In genomic region chr19:1616875-1617274, GRCh38 we compare ENCODE assay signal across 19 cellular contexts. TPM values are rescaled to one million over a fixed set of nuclear protein-coding genes. Genes with fewer than 3 reads are reported as not detected.
DNase-seq lines count a peak whose midpoint lies in the region; ATAC-seq and TF ChIP-seq lines count a peak whose summit lies in the region.
"Had no signal": no experiment of that assay in that cellular context is flagged by ENCODE, and none has a peak within 500 bp of the region (broad histone marks: within the 10 kb centered on the region; RNA-seq: fewer than 3 reads in every experiment).

No MANE protein-coding gene starts in this region.

- no peak for TF ChIP-seq CTCF in testis (IDR thresholded peaks at IDR 0.05)

- peak; percentile 55 to 67 for ATAC-seq in naive B cell (ENCODE audit: low read depth in 2 of 2)
- ATAC-seq: psoas muscle had no signal

- H3K36me3 ChIP-seq in CD8-positive, alpha-beta memory T cell (ENCODE audit: insufficient read depth, low read length): peaks cover 9% of the 10 kb centered on the region
- H3K36me3 ChIP-seq in testis (ENCODE audit: low read depth, missing control alignments): no peaks in the 10 kb centered on the region

- H3K27ac ChIP-seq in CD8-positive, alpha-beta memory T cell (ENCODE audit: low read depth, low read length): no peak overlapping the region
- no peak overlapping the region for H3K27ac ChIP-seq in testis
- H3K27ac ChIP-seq: brain microvascular endothelial cell, dorsolateral prefrontal cortex, KMS-11, PC-9, psoas muscle, thyroid gland, WERI-Rb-1 had no signal

- H3K36me3 Mint-ChIP-seq in activated CD4-positive, alpha-beta memory T cell treated with anti-CD3 and anti-CD28 coated beads for 36 hours: peaks cover 28% of the 10 kb centered on the region
- peaks cover 36% of the 10 kb centered on the region for H3K36me3 Mint-ChIP-seq in activated CD4-positive, alpha-beta memory T cell treated with anti-CD3 and anti-CD28 coated beads, Interleukin-2, amount 10 ng/mL, durations not matched to agents 7 days and 5 days (ENCODE audit: low read depth)
- H3K36me3 Mint-ChIP-seq in CD8-positive, alpha-beta memory T cell: peaks cover 0 to 71% (median 3%) of the 10 kb centered on the region in 3 donors
- peaks cover 21% of the 10 kb centered on the region for H3K36me3 Mint-ChIP-seq in activated T-helper 1 cell treated with anti-CD3 and anti-CD28 coated beads, Interleukin-12 subunit alpha, Interleukin-12 subunit beta, Interleukin-2, Interleukin-4 antibody, amounts not matched to agents 30 ng/mL and 10 ng/mL and 1 ng/mL, durations not matched to agents 14 hours and 24 hours and 36 hours (ENCODE audit: low read depth)
- peaks cover 0 to 16% of the 10 kb centered on the region in 2 donors for H3K36me3 Mint-ChIP-seq in naive B cell

- H3K4me3 ChIP-seq in CD8-positive, alpha-beta memory T cell (ENCODE audit: low read length): no peak overlapping the region
- no peak overlapping the region for H3K4me3 ChIP-seq in testis
- H3K4me3 ChIP-seq: dorsolateral prefrontal cortex, PC-9, psoas muscle, thyroid gland had no signal

- peak overlapping the region; percentile 83 for H3K27ac Mint-ChIP-seq in activated CD4-positive, alpha-beta memory T cell treated with anti-CD3 and anti-CD28 coated beads for 36 hours
- no peak overlapping the region for H3K27ac Mint-ChIP-seq in activated CD4-positive, alpha-beta memory T cell treated with anti-CD3 and anti-CD28 coated beads, Interleukin-2, amount 10 ng/mL, durations not matched to agents 7 days and 5 days
- H3K27ac Mint-ChIP-seq in CD8-positive, alpha-beta memory T cell: peak overlapping the region in 6 of 8 donors; percentile 22 to 96 (median 52)
- H3K27ac Mint-ChIP-seq in activated T-helper 1 cell treated with anti-CD3 and anti-CD28 coated beads, Interleukin-12 subunit alpha, Interleukin-12 subunit beta, Interleukin-2, Interleukin-4 antibody, amounts not matched to agents 30 ng/mL and 10 ng/mL and 1 ng/mL, durations not matched to agents 14 hours and 24 hours and 36 hours: peak overlapping the region; percentile 73
- H3K27ac Mint-ChIP-seq in naive B cell: peak overlapping the region in 5 of 6 donors; percentile 44 to 88 (median 57)

- no peaks in the 10 kb centered on the region for H3K9me3 Mint-ChIP-seq in activated CD4-positive, alpha-beta memory T cell treated with anti-CD3 and anti-CD28 coated beads for 36 hours
- H3K9me3 Mint-ChIP-seq in activated CD4-positive, alpha-beta memory T cell treated with anti-CD3 and anti-CD28 coated beads, Interleukin-2, amount 10 ng/mL, durations not matched to agents 7 days and 5 days: no peaks in the 10 kb centered on the region
- no peaks in the 10 kb centered on the region for H3K9me3 Mint-ChIP-seq in CD8-positive, alpha-beta memory T cell
- H3K9me3 Mint-ChIP-seq in activated T-helper 1 cell treated with anti-CD3 and anti-CD28 coated beads, Interleukin-12 subunit alpha, Interleukin-12 subunit beta, Interleukin-2, Interleukin-4 antibody, amounts not matched to agents 30 ng/mL and 10 ng/mL and 1 ng/mL, durations not matched to agents 14 hours and 24 hours and 36 hours: no peaks in the 10 kb centered on the region
- no peaks in the 10 kb centered on the region for H3K9me3 Mint-ChIP-seq in naive B cell

- peak; percentile 36 for DNase-seq in activated CD4-positive, alpha-beta memory T cell treated with anti-CD3 and anti-CD28 coated beads for 36 hours
- no peak for DNase-seq in activated CD4-positive, alpha-beta memory T cell treated with anti-CD3 and anti-CD28 coated beads, Interleukin-2, amount 10 ng/mL, durations not matched to agents 7 days and 5 days
- no peak for DNase-seq in CD8-positive, alpha-beta memory T cell
- no peak for DNase-seq in activated T-helper 1 cell treated with anti-CD3 and anti-CD28 coated beads, Interleukin-12 subunit alpha, Interleukin-12 subunit beta, Interleukin-2, Interleukin-4 antibody, amounts not matched to agents 30 ng/mL and 10 ng/mL and 1 ng/mL, durations not matched to agents 14 hours and 24 hours and 36 hours (ENCODE audit: low spot score)
- DNase-seq in naive B cell: no peak
- DNase-seq in Ammon's horn (ENCODE audit: low spot score): no peak
- DNase-seq in NCI-H1092 (lab: John Stamatoyannopoulos, UW): no peak
- DNase-seq in testis: no peak
- DNase-seq: ACHN, brain microvascular endothelial cell, dorsolateral prefrontal cortex, GF-D8, NCI-H146, NCI-H510A treated with DMSO at 0.1 percent for 48 hours, PC-9, psoas muscle, thyroid gland, WERI-Rb-1 had no signal

- no peak overlapping the region for H3K4me3 Mint-ChIP-seq in activated CD4-positive, alpha-beta memory T cell treated with anti-CD3 and anti-CD28 coated beads for 36 hours
- no peak overlapping the region for H3K4me3 Mint-ChIP-seq in activated CD4-positive, alpha-beta memory T cell treated with anti-CD3 and anti-CD28 coated beads, Interleukin-2, amount 10 ng/mL, durations not matched to agents 7 days and 5 days
- H3K4me3 Mint-ChIP-seq in CD8-positive, alpha-beta memory T cell: no peak overlapping the region
- no peak overlapping the region for H3K4me3 Mint-ChIP-seq in activated T-helper 1 cell treated with anti-CD3 and anti-CD28 coated beads, Interleukin-12 subunit alpha, Interleukin-12 subunit beta, Interleukin-2, Interleukin-4 antibody, amounts not matched to agents 30 ng/mL and 10 ng/mL and 1 ng/mL, durations not matched to agents 14 hours and 24 hours and 36 hours
- peak overlapping the region in 1 of 8 donors; percentile 1 for H3K4me3 Mint-ChIP-seq in naive B cell

- H3K27me3 ChIP-seq in CD8-positive, alpha-beta memory T cell (ENCODE audit: insufficient read depth, low read length, poor library complexity, severe bottlenecking): no peaks in the 10 kb centered on the region
- H3K27me3 ChIP-seq in testis: no peaks in the 10 kb centered on the region
- H3K27me3 ChIP-seq: brain microvascular endothelial cell, dorsolateral prefrontal cortex, thyroid gland had no signal

- 78 to 84% methylated on average over 4 of the region's 4 CpGs for WGBS in testis, 2 donors

- peaks cover 17% of the 10 kb centered on the region for H3K4me1 Mint-ChIP-seq in activated CD4-positive, alpha-beta memory T cell treated with anti-CD3 and anti-CD28 coated beads for 36 hours (ENCODE audit: low read depth)
- peaks cover 14% of the 10 kb centered on the region for H3K4me1 Mint-ChIP-seq in activated CD4-positive, alpha-beta memory T cell treated with anti-CD3 and anti-CD28 coated beads, Interleukin-2, amount 10 ng/mL, durations not matched to agents 7 days and 5 days
- H3K4me1 Mint-ChIP-seq in CD8-positive, alpha-beta memory T cell: peaks cover 5 to 19% (median 8%) of the 10 kb centered on the region in 3 donors
- peaks cover 10% of the 10 kb centered on the region for H3K4me1 Mint-ChIP-seq in activated T-helper 1 cell treated with anti-CD3 and anti-CD28 coated beads, Interleukin-12 subunit alpha, Interleukin-12 subunit beta, Interleukin-2, Interleukin-4 antibody, amounts not matched to agents 30 ng/mL and 10 ng/mL and 1 ng/mL, durations not matched to agents 14 hours and 24 hours and 36 hours (ENCODE audit: low read depth)
- peaks cover 27 to 31% (median 28%) of the 10 kb centered on the region in 3 donors for H3K4me1 Mint-ChIP-seq in naive B cell

- CTCF ChIA-PET in activated CD4-positive, alpha-beta memory T cell treated with anti-CD3 and anti-CD28 coated beads for 36 hours (lab: Charles Lee): interaction anchor here (1.0 to 1.5 kb wide), 3 partner anchors 35 to 221 kb away, joined by 3 to 6 read pairs (median 5); partner anchors contain the start of gene TCF3
- CTCF ChIA-PET in activated CD4-positive, alpha-beta memory T cell treated with anti-CD3 and anti-CD28 coated beads, Interleukin-2, amount 10 ng/mL, durations not matched to agents 7 days and 5 days (lab: Charles Lee): interaction anchor here (0.6 to 0.8 kb wide), 2 partner anchors 55 to 274 kb away, joined by 3 read pairs; no protein-coding TSS in a partner anchor
- CTCF ChIA-PET in CD8-positive, alpha-beta memory T cell (lab: Charles Lee): interaction anchor here (1.2 kb wide), 1 partner anchor 9 kb away, joined by 3 read pairs; no protein-coding TSS in a partner anchor

- H3K9me3 ChIP-seq in CD8-positive, alpha-beta memory T cell (ENCODE audit: low read length): no peaks in the 10 kb centered on the region
- H3K9me3 ChIP-seq in testis: no peaks in the 10 kb centered on the region
- H3K9me3 ChIP-seq: psoas muscle, thyroid gland had no signal

- no peak for TF ChIP-seq POLR2A in testis (IDR thresholded peaks at IDR 0.05)

- intact Hi-C loops in activated CD4-positive, alpha-beta memory T cell treated with anti-CD3 and anti-CD28 coated beads for 36 hours (cut with micrococcal nuclease): no loop called here
- intact Hi-C loops in activated T-helper 1 cell treated with anti-CD3 and anti-CD28 coated beads, Interleukin-12 subunit alpha, Interleukin-12 subunit beta, Interleukin-2, Interleukin-4 antibody, amounts not matched to agents 30 ng/mL and 10 ng/mL and 1 ng/mL, durations not matched to agents 14 hours and 24 hours and 36 hours (cut with micrococcal nuclease): no loop called here
- intact Hi-C loops in testis (cut with DNase I; ENCODE audit: low total_unique reads): no loop called here

- no peaks in the 10 kb centered on the region for H3K27me3 Mint-ChIP-seq in activated CD4-positive, alpha-beta memory T cell treated with anti-CD3 and anti-CD28 coated beads for 36 hours
- no peaks in the 10 kb centered on the region for H3K27me3 Mint-ChIP-seq in activated CD4-positive, alpha-beta memory T cell treated with anti-CD3 and anti-CD28 coated beads, Interleukin-2, amount 10 ng/mL, durations not matched to agents 7 days and 5 days
- H3K27me3 Mint-ChIP-seq in CD8-positive, alpha-beta memory T cell: no peaks in the 10 kb centered on the region
- H3K27me3 Mint-ChIP-seq in activated T-helper 1 cell treated with anti-CD3 and anti-CD28 coated beads, Interleukin-12 subunit alpha, Interleukin-12 subunit beta, Interleukin-2, Interleukin-4 antibody, amounts not matched to agents 30 ng/mL and 10 ng/mL and 1 ng/mL, durations not matched to agents 14 hours and 24 hours and 36 hours (ENCODE audit: insufficient read depth): no peaks in the 10 kb centered on the region
- no peaks in the 10 kb centered on the region for H3K27me3 Mint-ChIP-seq in naive B cell

- no peaks in the 10 kb centered on the region for H3K4me1 ChIP-seq in CD8-positive, alpha-beta memory T cell (ENCODE audit: insufficient read depth, low read length)
- no peaks in the 10 kb centered on the region for H3K4me1 ChIP-seq in testis
- H3K4me1 ChIP-seq: psoas muscle, thyroid gland had no signal

- POLR2A ChIA-PET in activated CD4-positive, alpha-beta memory T cell treated with anti-CD3 and anti-CD28 coated beads for 36 hours (lab: Charles Lee): no interaction called here
- POLR2A ChIA-PET in activated CD4-positive, alpha-beta memory T cell treated with anti-CD3 and anti-CD28 coated beads, Interleukin-2, amount 10 ng/mL, durations not matched to agents 7 days and 5 days (lab: Charles Lee): no interaction called here
- POLR2A ChIA-PET in CD8-positive, alpha-beta memory T cell (lab: Charles Lee): no interaction called here

RNA-seq across cellular contexts. Expression of gene UQCR11, which starts 11.6 kb away (rescaled TPM):
- total RNA-seq in activated CD4-positive, alpha-beta memory T cell treated with anti-CD3 and anti-CD28 coated beads for 36 hours: 100 to 1,000 TPM; 266 to 277 TPM
- 100 to 1,000 TPM; 177 to 191 TPM for total RNA-seq in activated CD4-positive, alpha-beta memory T cell treated with anti-CD3 and anti-CD28 coated beads, Interleukin-2, amount 10 ng/mL, durations not matched to agents 7 days and 5 days
- total RNA-seq in CD8-positive, alpha-beta memory T cell: 100 to 1,000 TPM; 239 to 266 TPM
- 613 TPM for polyA plus RNA-seq in CD8-positive, alpha-beta memory T cell
- 171 and 176 TPM in 2 replicates for total RNA-seq in activated T-helper 1 cell treated with anti-CD3 and anti-CD28 coated beads, Interleukin-12 subunit alpha, Interleukin-12 subunit beta, Interleukin-2, Interleukin-4 antibody, amounts not matched to agents 30 ng/mL and 10 ng/mL and 1 ng/mL, durations not matched to agents 14 hours and 24 hours and 36 hours
- polyA plus RNA-seq in naive B cell (ENCODE audit: low read depth in 6 of 6) (100 to 1,000 TPM; 358 to 546 (median 438) TPM), testis (ENCODE audit: insufficient read depth, low read depth, low replicate concordance) (105 TPM)
- total RNA-seq in testis: 10 to 100 TPM; 45.8 to 60.8 TPM

RNA-seq across cellular contexts. Expression of gene MBD3, which starts 24.2 kb away (rescaled TPM):
- 10 to 100 TPM; 67.7 to 71.4 TPM for total RNA-seq in activated CD4-positive, alpha-beta memory T cell treated with anti-CD3 and anti-CD28 coated beads for 36 hours
- 10 to 100 TPM; 63.6 to 66.8 TPM for total RNA-seq in activated CD4-positive, alpha-beta memory T cell treated with anti-CD3 and anti-CD28 coated beads, Interleukin-2, amount 10 ng/mL, durations not matched to agents 7 days and 5 days
- 100 to 1,000 TPM; 127 to 138 TPM for total RNA-seq in CD8-positive, alpha-beta memory T cell
- polyA plus RNA-seq in CD8-positive, alpha-beta memory T cell: 13.7 TPM
- 136 and 139 TPM in 2 replicates for total RNA-seq in activated T-helper 1 cell treated with anti-CD3 and anti-CD28 coated beads, Interleukin-12 subunit alpha, Interleukin-12 subunit beta, Interleukin-2, Interleukin-4 antibody, amounts not matched to agents 30 ng/mL and 10 ng/mL and 1 ng/mL, durations not matched to agents 14 hours and 24 hours and 36 hours
- polyA plus RNA-seq in naive B cell (ENCODE audit: low read depth in 6 of 6) (10 to 100 TPM in 4 of 6 donors, 1 to 10 TPM in 2; 7.7 to 24.4 (median 12.9) TPM), testis (ENCODE audit: insufficient read depth, low read depth, low replicate concordance) (78.3 TPM)
- total RNA-seq in testis: 100 to 1,000 TPM; 146 to 153 TPM

RNA-seq across cellular contexts. Expression of gene TCF3, which starts 35.5 kb away (rescaled TPM):
- 10 to 100 TPM; 88.9 to 95.5 TPM for total RNA-seq in activated CD4-positive, alpha-beta memory T cell treated with anti-CD3 and anti-CD28 coated beads for 36 hours
- total RNA-seq in activated CD4-positive, alpha-beta memory T cell treated with anti-CD3 and anti-CD28 coated beads, Interleukin-2, amount 10 ng/mL, durations not matched to agents 7 days and 5 days: 10 to 100 TPM; 67.3 to 71.2 TPM
- total RNA-seq in CD8-positive, alpha-beta memory T cell: 10 to 100 TPM; 96.0 to 97.0 TPM
- polyA plus RNA-seq in CD8-positive, alpha-beta memory T cell: 13.3 TPM
- total RNA-seq in activated T-helper 1 cell treated with anti-CD3 and anti-CD28 coated beads, Interleukin-12 subunit alpha, Interleukin-12 subunit beta, Interleukin-2, Interleukin-4 antibody, amounts not matched to agents 30 ng/mL and 10 ng/mL and 1 ng/mL, durations not matched to agents 14 hours and 24 hours and 36 hours: 163 and 172 TPM in 2 replicates
- 10 to 100 TPM; 17.5 to 45.6 (median 24.8) TPM for polyA plus RNA-seq in naive B cell (ENCODE audit: low read depth in 6 of 6)
- 100 to 1,000 TPM; 330 to 423 TPM for total RNA-seq in testis
- 157 TPM for polyA plus RNA-seq in testis (ENCODE audit: insufficient read depth, low read depth, low replicate concordance)

RNA-seq across cellular contexts. Expression of gene MEX3D, which starts 48.8 kb away (rescaled TPM):
- 1 to 10 TPM; 6.0 to 6.1 TPM for total RNA-seq in activated CD4-positive, alpha-beta memory T cell treated with anti-CD3 and anti-CD28 coated beads for 36 hours
- total RNA-seq in activated CD4-positive, alpha-beta memory T cell treated with anti-CD3 and anti-CD28 coated beads, Interleukin-2, amount 10 ng/mL, durations not matched to agents 7 days and 5 days: 1 to 10 TPM; 7.6 to 8.4 TPM
- total RNA-seq in CD8-positive, alpha-beta memory T cell: 10 to 100 TPM; 10.8 TPM
- not detected for polyA plus RNA-seq in CD8-positive, alpha-beta memory T cell
- total RNA-seq in activated T-helper 1 cell treated with anti-CD3 and anti-CD28 coated beads, Interleukin-12 subunit alpha, Interleukin-12 subunit beta, Interleukin-2, Interleukin-4 antibody, amounts not matched to agents 30 ng/mL and 10 ng/mL and 1 ng/mL, durations not matched to agents 14 hours and 24 hours and 36 hours: 14.6 and 15.0 TPM in 2 replicates
- not detected for polyA plus RNA-seq in naive B cell (ENCODE audit: low read depth in 6 of 6)
- 100 to 1,000 TPM; 127 to 211 TPM for total RNA-seq in testis
- 45.6 TPM for polyA plus RNA-seq in testis (ENCODE audit: insufficient read depth, low read depth, low replicate concordance)
